ENCODE assay signal across 8 cellular contexts in the genomic region with DNA sequence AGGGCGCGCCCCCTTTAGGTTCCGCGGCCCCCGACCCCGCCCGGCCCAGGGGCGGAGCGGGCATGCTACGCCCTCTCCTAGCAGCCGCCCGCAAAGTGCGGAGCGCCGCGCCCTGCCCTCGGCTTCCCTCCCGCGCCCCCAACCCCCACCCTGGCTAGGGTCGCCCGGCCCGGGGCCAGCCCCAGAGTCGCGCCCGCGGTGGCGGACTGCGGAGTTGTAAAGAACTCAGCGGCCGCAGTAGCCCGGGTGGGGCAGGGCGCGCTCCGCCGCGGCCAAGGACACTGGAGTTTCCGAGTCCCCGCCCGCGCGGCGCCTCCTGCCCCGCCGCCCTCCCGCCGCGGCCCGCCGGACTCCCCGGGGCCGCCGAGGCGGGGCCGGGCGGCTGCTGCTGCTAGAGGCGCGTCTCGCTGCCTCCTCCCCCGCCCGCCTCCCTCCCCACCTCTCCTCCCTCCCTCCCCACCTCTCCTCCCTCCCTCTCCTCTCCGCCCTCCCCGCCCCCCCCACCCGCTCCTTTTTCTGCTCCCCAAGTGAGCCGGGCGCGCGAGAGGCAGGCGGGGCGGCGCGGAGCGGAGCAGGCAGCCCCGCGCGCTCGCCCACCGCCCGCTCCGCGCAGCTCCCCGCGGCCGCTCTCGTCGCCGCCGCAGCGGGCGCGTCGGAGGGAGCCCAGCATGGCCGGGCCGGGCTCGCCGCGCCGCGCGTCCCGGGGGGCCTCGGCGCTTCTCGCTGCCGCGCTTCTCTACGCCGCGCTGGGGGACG.
DNase-seq lines count a peak whose midpoint lies in the region; ATAC-seq and TF ChIP-seq lines count a peak whose summit lies in the region.

Gene CACNA2D3, plus strand, starts transcription at position 507 of the 756 bp plus-strand sequence.

- no peaks in the 10 kb centered on the region for H3K79me2 ChIP-seq in parathyroid adenoma

- no peak for ATAC-seq in HG02884 (IDR thresholded peaks at IDR 0.05; ENCODE audit: unreplicated experiment)

- peak within 1 kb of the TSS; percentile 52 for H3K27ac ChIP-seq in parathyroid adenoma

- TF ChIP-seq CTCF in parathyroid adenoma (IDR thresholded peaks at IDR 0.05) = no peak

- no peaks in the 10 kb centered on the region for H3K9me3 ChIP-seq in parathyroid adenoma (ENCODE audit: control insufficient read depth, low read length)

- H3K4me1 ChIP-seq in parathyroid adenoma = peaks cover 16% of the 10 kb centered on the region

- H3K4me2 ChIP-seq in parathyroid adenoma (ENCODE audit: low read length) = peak within 1 kb of the TSS; percentile 74

- no peak within 1 kb of the TSS for H3K9ac ChIP-seq in parathyroid adenoma

- peak within 1 kb of the TSS; percentile 40 for H3K4me3 ChIP-seq in parathyroid adenoma (ENCODE audit: low read depth, low read length)

- peak within 1 kb of the TSS; percentile 87 for H2AFZ ChIP-seq in parathyroid adenoma

- H3K36me3 ChIP-seq in parathyroid adenoma (ENCODE audit: control insufficient read depth, insufficient read depth, low read length) = no peaks in the 10 kb centered on the region

- DNase-seq in NCI-H2227 (lab: John Stamatoyannopoulos, UW; ENCODE audit: unreplicated experiment) = peak; percentile 81
- DNase-seq in NCI-H2227 treated with DMSO at 0.1 percent for 48 hours (lab: John Stamatoyannopoulos, UW) = no peak
- peak; percentile 40 for DNase-seq in RPMI8226
- peak; percentile 55 for DNase-seq in germinal center (ENCODE audit: low spot score)
- DNase-seq in GDM1 (lab: John Stamatoyannopoulos, UW) = no peak
- no peak for DNase-seq in NCI-H2107 (lab: John Stamatoyannopoulos, UW)

- no peaks in the 10 kb centered on the region for H3K27me3 ChIP-seq in parathyroid adenoma (ENCODE audit: control insufficient read depth, insufficient read depth, low read length)

Comparison
In these comparisons a context has a peak if more than half of its experiments do, and no peak if none do; other contexts are left out.
1. DNase-seq: peak in NCI-H2227 (single experiment), RPMI8226 (single experiment) and germinal center (single experiment); none in NCI-H2227 treated with DMSO at 0.1 percent for 48 hours (single experiment), GDM1 (single experiment) and NCI-H2107 (single experiment).